In genomic region chr6:80004199-80005072, GRCh38 we compare ENCODE assay signal across 8 cellular contexts. TPM values are rescaled to one million over a fixed set of nuclear protein-coding genes. Genes with fewer than 3 reads are reported as not detected.
DNase-seq lines count a peak whose midpoint lies in the region; ATAC-seq and TF ChIP-seq lines count a peak whose summit lies in the region.

TSS of gene TTK (plus strand) at chr6:80004649. CDS start at chr6:80005844, 1,195 bp downstream.

- H3K36me3 ChIP-seq in RWPE2 (ENCODE audit: low read depth): peaks cover 39% of the 10 kb centered on the region

- H3K9me3 ChIP-seq in RWPE2 (ENCODE audit: severe bottlenecking): no peaks in the 10 kb centered on the region

- TF ChIP-seq CTCF in RWPE2 (IDR thresholded peaks at IDR 0.05; ENCODE audit: poor library complexity, severe bottlenecking) (no peak), natural killer cell (IDR thresholded peaks at IDR 0.05) (no peak)

- H3K9me3 Mint-ChIP-seq in activated T-helper 2 cell treated with anti-CD3 and anti-CD28 coated beads, Interferon-gamma antibody, Interleukin-2, Interleukin-4, amounts not matched to agents 10 μg/mL and 5 μg/mL and 100 μg/mL, durations not matched to agents 14 hours and 24 hours and 36 hours: no peaks in the 10 kb centered on the region
- no peaks in the 10 kb centered on the region for H3K9me3 Mint-ChIP-seq in natural killer cell

- H3K27ac Mint-ChIP-seq in activated T-helper 2 cell treated with anti-CD3 and anti-CD28 coated beads, Interferon-gamma antibody, Interleukin-2, Interleukin-4, amounts not matched to agents 10 μg/mL and 5 μg/mL and 100 μg/mL, durations not matched to agents 14 hours and 24 hours and 36 hours: peak within 1 kb of the TSS; percentile 94
- H3K27ac Mint-ChIP-seq in natural killer cell: peak within 1 kb of the TSS; percentile 93 to 99

- ATAC-seq in RWPE2 (ENCODE audit: low read depth) (peak; percentile 99), natural killer cell (peak; percentile 97 to 100 (median 98))

- H3K4me3 Mint-ChIP-seq in activated T-helper 2 cell treated with anti-CD3 and anti-CD28 coated beads, Interferon-gamma antibody, Interleukin-2, Interleukin-4, amounts not matched to agents 10 μg/mL and 5 μg/mL and 100 μg/mL, durations not matched to agents 14 hours and 24 hours and 36 hours (ENCODE audit: low read depth): peak within 1 kb of the TSS; percentile 92
- peak within 1 kb of the TSS; percentile 95 for H3K4me3 Mint-ChIP-seq in natural killer cell

- peak within 1 kb of the TSS; percentile 56 for H3K27ac ChIP-seq in RWPE2 (ENCODE audit: poor library complexity, severe bottlenecking)

- peaks cover 42% of the 10 kb centered on the region for H3K4me1 Mint-ChIP-seq in activated T-helper 2 cell treated with anti-CD3 and anti-CD28 coated beads, Interferon-gamma antibody, Interleukin-2, Interleukin-4, amounts not matched to agents 10 μg/mL and 5 μg/mL and 100 μg/mL, durations not matched to agents 14 hours and 24 hours and 36 hours (ENCODE audit: low read depth)
- H3K4me1 Mint-ChIP-seq in natural killer cell: peaks cover 15 to 25% of the 10 kb centered on the region in 2 donors

- intact Hi-C loops in activated T-helper 2 cell treated with anti-CD3 and anti-CD28 coated beads, Interferon-gamma antibody, Interleukin-2, Interleukin-4, amounts not matched to agents 10 μg/mL and 5 μg/mL and 100 μg/mL, durations not matched to agents 14 hours and 24 hours and 36 hours (cut with micrococcal nuclease): loop anchor here (1.0 to 5.0 kb wide), 5 partner anchors 58 to 1749 kb away; partner anchors contain the start of genes BCKDHB and ELOVL4
- intact Hi-C loops in natural killer cell (cut with micrococcal nuclease): loop anchor here (1.0 to 10.0 kb wide), 5 partner anchors 58 to 1748 kb away; partner anchors contain the start of genes BCKDHB, ELOVL4, HMGN3 and PHIP

- peaks cover 9% of the 10 kb centered on the region for H3K4me1 ChIP-seq in RWPE2 (ENCODE audit: insufficient read depth, poor library complexity, severe bottlenecking)

- H3K27me3 ChIP-seq in RWPE2 (ENCODE audit: insufficient read depth, poor library complexity, severe bottlenecking): no peaks in the 10 kb centered on the region

- peaks cover 32% of the 10 kb centered on the region for H3K36me3 Mint-ChIP-seq in activated T-helper 2 cell treated with anti-CD3 and anti-CD28 coated beads, Interferon-gamma antibody, Interleukin-2, Interleukin-4, amounts not matched to agents 10 μg/mL and 5 μg/mL and 100 μg/mL, durations not matched to agents 14 hours and 24 hours and 36 hours (ENCODE audit: low read depth)
- H3K36me3 Mint-ChIP-seq in natural killer cell: no peaks in the 10 kb centered on the region

- H3K27me3 Mint-ChIP-seq in activated T-helper 2 cell treated with anti-CD3 and anti-CD28 coated beads, Interferon-gamma antibody, Interleukin-2, Interleukin-4, amounts not matched to agents 10 μg/mL and 5 μg/mL and 100 μg/mL, durations not matched to agents 14 hours and 24 hours and 36 hours (ENCODE audit: low read depth): peaks cover 8% of the 10 kb centered on the region
- H3K27me3 Mint-ChIP-seq in natural killer cell (ENCODE audit: low read depth in 2 of 2): no peaks in the 10 kb centered on the region

- H3K4me3 ChIP-seq in RWPE2 (ENCODE audit: severe bottlenecking): peak within 1 kb of the TSS; percentile 74

- DNase-seq in Daoy (ENCODE audit: low read depth): peak; percentile 98
- peak; percentile 89 for DNase-seq in H4 (ENCODE audit: low spot score)
- peak; percentile 95 for DNase-seq in LoVo (ENCODE audit: low spot score)
- peak; percentile 90 for DNase-seq in RWPE2 (ENCODE audit: low spot score)
- peak; percentile 92 for DNase-seq in activated T-helper 2 cell treated with anti-CD3 and anti-CD28 coated beads, Interferon-gamma antibody, Interleukin-2, Interleukin-4, amounts not matched to agents 10 μg/mL and 5 μg/mL and 100 μg/mL, durations not matched to agents 14 hours and 24 hours and 36 hours (ENCODE audit: low spot score)
- DNase-seq in fibroblast of peridontal ligament (ENCODE audit: extremely low read depth): peak; percentile 93
- DNase-seq in natural killer cell: peak; percentile 92
- peak; percentile 88 for DNase-seq in stimulated activated naive CD4-positive, alpha-beta T cell treated with Interleukin-2 at 50 U/mL for 16 hours (lab: John Stamatoyannopoulos, UW)

RNA-seq across cellular contexts. Expression of gene TTK, which starts in this region (rescaled TPM):
- total RNA-seq in Daoy (2014; rRNA removed; shearing (Covaris generic)): 153 and 180 TPM in 2 replicates
- total RNA-seq in H4 (2014; rRNA removed; shearing (Covaris generic)): 27.1 and 32.3 TPM in 2 replicates
- 25.5 and 26.2 TPM in 2 replicates for total RNA-seq in activated T-helper 2 cell treated with anti-CD3 and anti-CD28 coated beads, Interferon-gamma antibody, Interleukin-2, Interleukin-4, amounts not matched to agents 10 μg/mL and 5 μg/mL and 100 μg/mL, durations not matched to agents 14 hours and 24 hours and 36 hours
- 1 to 10 TPM in 2 of 3 donors, under 1 TPM in 1; 0.87 to 1.7 (median 1.2) TPM for total RNA-seq in natural killer cell

Comparison
In these comparisons a context has a peak if more than half of its experiments do, and no peak if none do; other contexts are left out.
1. Peak in every context shown above with its lines: DNase-seq, ATAC-seq, H3K4me3 ChIP-seq and H3K27ac ChIP-seq.